Comparison of ENCODE assay signal across 25 cellular contexts in genomic region chr7:150332852-150333635, GRCh38. TPM values are rescaled to one million over a fixed set of nuclear protein-coding genes. Genes with fewer than 3 reads are reported as not detected.
DNase-seq lines count a peak whose midpoint lies in the region; ATAC-seq and TF ChIP-seq lines count a peak whose summit lies in the region.
"Had no signal": no experiment of that assay in that cellular context is flagged by ENCODE, and none has a peak within 500 bp of the region (broad histone marks: within the 10 kb centered on the region; RNA-seq: fewer than 3 reads in every experiment).

No MANE protein-coding gene starts in this region.

- WGBS in lower leg skin, 2 donors, result 83 to 91% methylated on average over 18 of the region's 18 CpGs

- H3K4me1 Mint-ChIP-seq in activated naive CD4-positive, alpha-beta T cell treated with anti-CD3 and anti-CD28 coated beads for 36 hours (ENCODE audit: low read depth), result no peaks in the 10 kb centered on the region
- H3K4me1 Mint-ChIP-seq: CD4-positive, alpha-beta memory T cell had no signal

- H3K4me3 Mint-ChIP-seq in activated naive CD4-positive, alpha-beta T cell treated with anti-CD3 and anti-CD28 coated beads for 36 hours, result no peak overlapping the region
- H3K4me3 Mint-ChIP-seq: CD4-positive, alpha-beta memory T cell; HFFc6; naive B cell; stimulated activated naive CD8-positive, alpha-beta T cell treated with anti-CD3 and anti-CD28 coated beads, Interleukin-15, Interleukin-2, amounts not matched to agents 100 ng/mL and 50 ng/mL, for 24 hours had no signal

- DNase-seq in activated naive CD4-positive, alpha-beta T cell treated with anti-CD3 and anti-CD28 coated beads for 36 hours, result no peak
- DNase-seq in activated naive CD4-positive, alpha-beta T cell treated with anti-CD3 and anti-CD28 coated beads, Interleukin-2, amount 50 U/mL, for 16 hours, result no peak
- peak in 1 of 2 donors; percentile 34 for DNase-seq in foreskin keratinocyte
- no peak for DNase-seq in lower leg skin (ENCODE audit: low spot score in 2 of 2)
- DNase-seq: 8988T; activated CD4-positive, alpha-beta T cell treated with anti-CD3 and anti-CD28 coated beads, Interleukin-2, amount 50 U/mL, for 1 hour; activated T-cell treated with anti-CD3 and anti-CD28 coated beads, Interleukin-2, amount 50 U/mL, for 48 hours; amniotic stem cell; brain microvascular endothelial cell; CD4-positive, alpha-beta memory T cell; dorsolateral prefrontal cortex; HFFc6; hypothalamus; left ventricle myocardium inferior; naive B cell; NCI-H146; nucleus accumbens; OCI-M1; tibial artery; WERI-Rb-1 had no signal

- no peaks in the 10 kb centered on the region for H3K9me3 ChIP-seq in stomach smooth muscle (ENCODE audit: control insufficient read depth in 2 of 2, low read length in 2 of 2)
- H3K9me3 ChIP-seq: left ventricle myocardium inferior, tibial artery had no signal

- H3K4me1 ChIP-seq in foreskin keratinocyte (no peaks in the 10 kb centered on the region), stomach smooth muscle (ENCODE audit: control insufficient read depth, insufficient read depth, low read length) (peaks cover 40% of the 10 kb centered on the region)

- H3K36me3 ChIP-seq in stomach smooth muscle (ENCODE audit: control insufficient read depth in 2 of 2, insufficient read depth in 2 of 2, low read length in 2 of 2), result peaks cover 8 to 12% of the 10 kb centered on the region in 2 donors
- H3K36me3 ChIP-seq: brain microvascular endothelial cell had no signal

- H3K27me3 Mint-ChIP-seq in activated naive CD4-positive, alpha-beta T cell treated with anti-CD3 and anti-CD28 coated beads for 36 hours (ENCODE audit: low read depth), result no peaks in the 10 kb centered on the region
- H3K27me3 Mint-ChIP-seq: stimulated activated naive CD8-positive, alpha-beta T cell treated with anti-CD3 and anti-CD28 coated beads, Interleukin-15, Interleukin-2, amounts not matched to agents 100 ng/mL and 50 ng/mL, for 24 hours had no signal

- no peak for TF ChIP-seq CTCF in foreskin keratinocyte (conservative IDR thresholded peaks at IDR 0.05)
- no peak for TF ChIP-seq CTCF in lower leg skin (IDR thresholded peaks at IDR 0.05)

- ATAC-seq in foreskin keratinocyte, result peak; percentile 70
- ATAC-seq in GM18519 (IDR thresholded peaks at IDR 0.05; ENCODE audit: low FRiP score, unreplicated experiment), result no peak
- ATAC-seq: SK-N-SH treated with all-trans-retinoic acid at 6 μM for 48 hours had no signal

- H3K9ac ChIP-seq in stomach smooth muscle (ENCODE audit: low read length in 2 of 2), result no peak overlapping the region

- H3K4me3 ChIP-seq in stomach smooth muscle (ENCODE audit: low read length in 2 of 2) (no peak overlapping the region), lower leg skin (ENCODE audit: low read depth, poor library complexity, severe bottlenecking) (no peak overlapping the region)
- H3K4me3 ChIP-seq: dorsolateral prefrontal cortex, left ventricle myocardium inferior, tibial artery had no signal

- CTCF ChIA-PET in activated naive CD4-positive, alpha-beta T cell treated with anti-CD3 and anti-CD28 coated beads for 36 hours (lab: Charles Lee), result no interaction called here

- H3K9me3 Mint-ChIP-seq in activated naive CD4-positive, alpha-beta T cell treated with anti-CD3 and anti-CD28 coated beads for 36 hours, result no peaks in the 10 kb centered on the region
- H3K9me3 Mint-ChIP-seq: CD4-positive, alpha-beta memory T cell; naive B cell; stimulated activated naive CD8-positive, alpha-beta T cell treated with anti-CD3 and anti-CD28 coated beads, Interleukin-15, Interleukin-2, amounts not matched to agents 100 ng/mL and 50 ng/mL, for 24 hours had no signal

- no peak overlapping the region for H3K27ac ChIP-seq in foreskin keratinocyte
- H3K27ac ChIP-seq in stomach smooth muscle (ENCODE audit: low read length), result peak overlapping the region; percentile 18
- H3K27ac ChIP-seq: brain microvascular endothelial cell, dorsolateral prefrontal cortex, left ventricle myocardium inferior, tibial artery, WERI-Rb-1 had no signal

- H3K27ac Mint-ChIP-seq in activated naive CD4-positive, alpha-beta T cell treated with anti-CD3 and anti-CD28 coated beads for 36 hours, result peak overlapping the region; percentile 65
- H3K27ac Mint-ChIP-seq: HFFc6; naive B cell; stimulated activated naive CD8-positive, alpha-beta T cell treated with anti-CD3 and anti-CD28 coated beads, Interleukin-15, Interleukin-2, amounts not matched to agents 100 ng/mL and 50 ng/mL, for 24 hours had no signal

- intact Hi-C loops in activated naive CD4-positive, alpha-beta T cell treated with anti-CD3 and anti-CD28 coated beads for 36 hours (cut with micrococcal nuclease), result no loop called here
- intact Hi-C loops in lower leg skin (cut with DNase I; ENCODE audit: low total_unique reads), result no loop called here

- TF ChIP-seq POLR2A in lower leg skin (IDR thresholded peaks at IDR 0.05), result no peak

- H3K27me3 ChIP-seq in foreskin keratinocyte (no peaks in the 10 kb centered on the region), stomach smooth muscle (ENCODE audit: control insufficient read depth in 1 of 2, insufficient read depth in 2 of 2, low read length in 2 of 2) (no peaks in the 10 kb centered on the region)
- H3K27me3 ChIP-seq: brain microvascular endothelial cell, tibial artery had no signal

- peaks cover 11% of the 10 kb centered on the region for H3K36me3 Mint-ChIP-seq in activated naive CD4-positive, alpha-beta T cell treated with anti-CD3 and anti-CD28 coated beads for 36 hours (ENCODE audit: low read depth)

RNA-seq across cellular contexts. Expression of gene RARRES2, which starts 8.4 kb away (rescaled TPM):
- total RNA-seq in activated naive CD4-positive, alpha-beta T cell treated with anti-CD3 and anti-CD28 coated beads for 36 hours, result not detected
- total RNA-seq in foreskin keratinocyte, result not detected in 2 replicates
- not detected in 2 replicates for polyA plus RNA-seq in foreskin keratinocyte
- total RNA-seq in lower leg skin, result 10 to 100 TPM in 3 of 4 donors, 1 to 10 TPM in 1; 9.8 to 30.0 (median 16.8) TPM
- total RNA-seq: CD4-positive, alpha-beta memory T cell; NCI-H460 had no signal
- polyA plus RNA-seq: CD4-positive, alpha-beta memory T cell had no signal

RNA-seq across cellular contexts. Expression of gene ACTR3C, which starts 9.7 kb away (rescaled TPM):
- 1 to 10 TPM; 3.1 to 3.4 TPM for total RNA-seq in activated naive CD4-positive, alpha-beta T cell treated with anti-CD3 and anti-CD28 coated beads for 36 hours
- total RNA-seq in foreskin keratinocyte (2.8 and 2.9 TPM in 2 replicates), lower leg skin (10 to 100 TPM in 2 of 4 donors, 1 to 10 TPM in 2; 5.5 to 12.3 (median 9.4) TPM)
- 1.1 and 1.6 TPM in 2 replicates for polyA plus RNA-seq in foreskin keratinocyte
- total RNA-seq: HFFc6, NCI-H460 had no signal

RNA-seq across cellular contexts. Expression of gene LRRC61, which starts 9.9 kb away (rescaled TPM):
- total RNA-seq in activated naive CD4-positive, alpha-beta T cell treated with anti-CD3 and anti-CD28 coated beads for 36 hours, result 10 to 100 TPM; 10.3 to 13.3 TPM
- total RNA-seq in foreskin keratinocyte (8.6 and 9.9 TPM in 2 replicates), lower leg skin (10 to 100 TPM; 16.6 to 26.0 (median 18.6) TPM)
- polyA plus RNA-seq in foreskin keratinocyte, result 10.0 and 13.2 TPM in 2 replicates
- total RNA-seq: HFFc6 had no signal

RNA-seq across cellular contexts. Expression of gene REPIN1, which starts 35.6 kb away (rescaled TPM):
- total RNA-seq in activated naive CD4-positive, alpha-beta T cell treated with anti-CD3 and anti-CD28 coated beads for 36 hours, result 10 to 100 TPM; 45.7 to 49.3 TPM
- 19.4 and 19.6 TPM in 2 replicates for total RNA-seq in foreskin keratinocyte
- polyA plus RNA-seq in foreskin keratinocyte, result 12.8 and 15.9 TPM in 2 replicates
- 10 to 100 TPM; 47.8 to 71.4 (median 63.9) TPM for total RNA-seq in lower leg skin

RNA-seq across cellular contexts. Expression of gene ZNF775, which starts 46.1 kb away (rescaled TPM):
- total RNA-seq in activated naive CD4-positive, alpha-beta T cell treated with anti-CD3 and anti-CD28 coated beads for 36 hours, result 1 to 10 TPM; 4.5 to 5.2 TPM
- total RNA-seq in foreskin keratinocyte (4.7 and 5.4 TPM in 2 replicates), lower leg skin (1 to 10 TPM; 1.4 to 3.8 (median 2.4) TPM)
- polyA plus RNA-seq in foreskin keratinocyte, result 3.9 and 5.3 TPM in 2 replicates

Comparison
In these comparisons a context has a peak if more than half of its experiments do, and no peak if none do; other contexts are left out.
1. RNA of gene RARRES2, which starts 8.4 kb away (total RNA-seq): 9.8 to 30.0 TPM in lower leg skin; not detected in activated naive CD4-positive, alpha-beta T cell treated with anti-CD3 and anti-CD28 coated beads for 36 hours and not detected in foreskin keratinocyte; every median in the first group is over 10 times any median in the second.